In genomic region chr13:49606747-49607648, GRCh38 we compare ENCODE assay signal across 8 cellular contexts. TPM values are rescaled to one million over a fixed set of nuclear protein-coding genes. Genes with fewer than 3 reads are reported as not detected.
DNase-seq lines count a peak whose midpoint lies in the region; TF ChIP-seq lines count a peak whose summit lies in the region.

No MANE protein-coding gene starts in this region.

- H3K9me3 Mint-ChIP-seq in nephron progenitor cell = peaks cover 5% of the 10 kb centered on the region

- peaks cover 24% of the 10 kb centered on the region for H3K4me1 Mint-ChIP-seq in nephron progenitor cell

- H3K27ac ChIP-seq in fibroblast of lung (ENCODE audit: insufficient read depth, low read length) = no peak overlapping the region

- peak overlapping the region; percentile 79 for H3K27ac Mint-ChIP-seq in nephron progenitor cell

- H3K4me1 ChIP-seq in fibroblast of lung (ENCODE audit: control insufficient read depth, extremely low read depth, insufficient read depth, low read length) = no peaks in the 10 kb centered on the region

- no peaks in the 10 kb centered on the region for H3K36me3 ChIP-seq in fibroblast of lung (ENCODE audit: control insufficient read depth, insufficient read depth, low read length)

- TF ChIP-seq CTCF in fibroblast of lung (conservative IDR thresholded peaks at IDR 0.05 in 1 of 2, IDR thresholded peaks at IDR 0.05 in 1 of 2; ENCODE audit: low read depth in 1 of 2, low read length in 2 of 2) = peak; percentile 78 to 81
- TF ChIP-seq CTCF in nephron progenitor cell (IDR thresholded peaks at IDR 0.05) = peak; percentile 72

- H3K27me3 ChIP-seq in fibroblast of lung (ENCODE audit: control insufficient read depth, insufficient read depth, low read length) = no peaks in the 10 kb centered on the region

- peaks cover 7% of the 10 kb centered on the region for H3K27me3 Mint-ChIP-seq in nephron progenitor cell (ENCODE audit: low read depth, poor library complexity)

- H3K79me2 ChIP-seq in fibroblast of lung (ENCODE audit: control insufficient read depth, insufficient read depth, low read length) = no peaks in the 10 kb centered on the region

- DNase-seq in Daoy (ENCODE audit: low read depth) (peak; percentile 84), H4 (ENCODE audit: low spot score) (peak; percentile 80), LoVo (ENCODE audit: low spot score) (peak; percentile 90), RPMI7951 (ENCODE audit: low read depth) (peak; percentile 84), activated T-helper 1 cell treated with Interleukin-2 at 50 U/mL for 16 hours (ENCODE audit: low read depth) (peak; percentile 69), fibroblast of lung (ENCODE audit: low read depth in 2 of 2) (peak; percentile 84 to 90), nephron progenitor cell (peak; percentile 75)
- peak; percentile 56 to 80 (median 63) for DNase-seq in stimulated activated naive CD4-positive, alpha-beta T cell (lab: John Stamatoyannopoulos, UW)

- peak overlapping the region; percentile 74 for H2AFZ ChIP-seq in fibroblast of lung (ENCODE audit: low read length)

- H3K9ac ChIP-seq in fibroblast of lung (ENCODE audit: insufficient read depth, low read length) = no peak overlapping the region

- peak overlapping the region in 2 of 4 experiments; percentile 25 to 43 for H3K4me3 ChIP-seq in fibroblast of lung (replicated peaks in 1 of 4; ENCODE audit: control extremely low read depth in 1 of 4, insufficient read depth in 1 of 4, low read depth in 3 of 4, low read length in 4 of 4)

- H3K9me3 ChIP-seq in fibroblast of lung (ENCODE audit: control insufficient read depth, insufficient read depth, low read depth, low read length) = no peaks in the 10 kb centered on the region

- H4K20me1 ChIP-seq in fibroblast of lung (ENCODE audit: control insufficient read depth, extremely low read depth, insufficient read depth, low read length) = no peaks in the 10 kb centered on the region

- H3K4me2 ChIP-seq in fibroblast of lung (ENCODE audit: extremely low read depth, insufficient read depth, low read length) = peak overlapping the region; percentile 59

- no peaks in the 10 kb centered on the region for H3K36me3 Mint-ChIP-seq in nephron progenitor cell (ENCODE audit: low read depth)

- no peak overlapping the region for H3K4me3 Mint-ChIP-seq in nephron progenitor cell

RNA-seq across cellular contexts. Expression of gene ARL11, which starts 21.3 kb away (rescaled TPM):
- total RNA-seq in Daoy (2014; rRNA removed; shearing (Covaris generic)) = not detected in 2 replicates
- not detected in 2 replicates for total RNA-seq in H4 (2014; rRNA removed; shearing (Covaris generic))
- not detected in 2 replicates for total RNA-seq in RPMI7951 (2014; rRNA removed; shearing (Covaris generic))
- total RNA-seq in fibroblast of lung = under 0.01 TPM in 1 of 2 replicates, not detected in the other
- polyA plus RNA-seq in fibroblast of lung = not detected in 2 replicates
- not detected in 2 replicates for polyA plus RNA-seq in fibroblast of lung (2012)
- polyA minus RNA-seq in fibroblast of lung (ENCODE audit: low replicate concordance) = not detected in 2 replicates

RNA-seq across cellular contexts. Expression of gene RCBTB1, which starts 21.6 kb away (rescaled TPM):
- 5.0 and 10.6 TPM in 2 replicates for total RNA-seq in Daoy (2014; rRNA removed; shearing (Covaris generic))
- total RNA-seq in H4 (2014; rRNA removed; shearing (Covaris generic)) = 8.4 and 10.8 TPM in 2 replicates
- 8.9 and 9.6 TPM in 2 replicates for total RNA-seq in RPMI7951 (2014; rRNA removed; shearing (Covaris generic))
- 29.8 and 42.6 TPM in 2 replicates for total RNA-seq in fibroblast of lung
- polyA plus RNA-seq in fibroblast of lung = 22.7 and 22.8 TPM in 2 replicates
- polyA plus RNA-seq in fibroblast of lung (2012) = 14.8 and 15.2 TPM in 2 replicates
- 7.9 and 9.8 TPM in 2 replicates for polyA minus RNA-seq in fibroblast of lung (ENCODE audit: low replicate concordance)
